8 cellular contexts compared by ENCODE assay signal in the genomic region with DNA sequence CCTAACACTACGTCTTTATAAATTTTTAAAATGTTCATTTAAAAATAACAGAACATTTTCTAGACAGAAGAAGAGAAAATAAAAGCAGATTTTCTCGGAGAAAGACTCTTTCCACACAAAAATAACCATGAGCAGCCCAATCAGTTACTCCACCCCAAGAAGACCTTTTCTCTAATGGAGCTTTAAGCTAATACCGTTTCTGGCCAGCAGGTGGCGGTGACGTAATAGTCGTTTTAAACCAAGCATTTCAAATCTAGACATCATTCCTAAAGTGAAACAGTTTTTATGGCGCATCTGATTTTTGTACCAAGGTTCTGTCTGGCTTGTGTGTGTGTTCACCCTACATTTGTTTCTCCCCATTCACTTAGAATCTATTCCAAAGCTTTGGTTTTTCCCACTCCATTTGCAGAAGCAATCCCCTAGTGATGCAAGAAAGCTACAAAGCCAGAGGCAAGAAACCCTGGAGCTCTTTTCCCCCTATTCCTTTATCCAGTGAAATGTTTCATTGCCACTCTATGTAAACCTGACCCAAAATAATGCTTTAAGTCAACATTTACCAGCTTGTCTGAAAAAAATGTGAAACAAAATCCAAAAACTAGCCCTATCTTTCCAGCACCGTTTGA.
DNase-seq lines count a peak whose midpoint lies in the region; ATAC-seq, FAIRE-seq and TF ChIP-seq lines count a peak whose summit lies in the region.

No MANE protein-coding gene starts in this region.

- no peak overlapping the region for H3K4me3 ChIP-seq in kidney (ENCODE audit: low read length in 2 of 2)

- H3K36me3 ChIP-seq in kidney (ENCODE audit: control insufficient read depth in 1 of 2, insufficient read depth in 2 of 2, low read length in 2 of 2), result no peaks in the 10 kb centered on the region

- peak; percentile 71 for TF ChIP-seq CTCF in GM12872 (IDR thresholded peaks at IDR 0.05; ENCODE audit: insufficient read depth, low read depth, low read length)
- peak; percentile 85 for TF ChIP-seq CTCF in kidney (IDR thresholded peaks at IDR 0.05; ENCODE audit: borderline replicate concordance, extremely low read depth, insufficient read depth)

- peak; percentile 32 for DNase-seq in NCI-H2029 (lab: John Stamatoyannopoulos, UW)
- DNase-seq in UCSD-AML1 (lab: John Stamatoyannopoulos, UW; ENCODE audit: unreplicated experiment), result peak; percentile 40
- peak; percentile 41 to 84 for DNase-seq in T47D (ENCODE audit: low read depth in 1 of 2, low spot score in 1 of 2)
- DNase-seq in kidney, result no peak
- peak; percentile 54 to 59 for DNase-seq in stimulated activated CD4-positive, alpha-beta T cell treated with anti-CD3 and anti-CD28 coated beads, Interleukin-1b, Interleukin-23, amount 100 ng/mL, for 4 hours (ENCODE audit: low read depth in 2 of 2)

- ATAC-seq in HG02852 (IDR thresholded peaks at IDR 0.05; ENCODE audit: unreplicated experiment) (peak; percentile 83), GM18520 (IDR thresholded peaks at IDR 0.05; ENCODE audit: unreplicated experiment) (no peak)

- H3K9ac ChIP-seq in kidney (ENCODE audit: low read length in 2 of 2), result no peak overlapping the region

- no peaks in the 10 kb centered on the region for H3K4me1 ChIP-seq in kidney (ENCODE audit: control insufficient read depth in 1 of 2, insufficient read depth in 1 of 2, low read depth in 1 of 2, low read length in 2 of 2)

- no peak overlapping the region for H3K27ac ChIP-seq in kidney (ENCODE audit: low read depth in 2 of 2, low read length in 2 of 2)

- in situ Hi-C loops in T47D (cut with HindIII; ENCODE audit: low pct_unique_long_range_greater_than_20kb, low sequenced_read_pairs), result no loop called here

- H3K9me3 ChIP-seq in kidney (ENCODE audit: control insufficient read depth in 1 of 2, low read length in 2 of 2), result no peaks in the 10 kb centered on the region

- intact Hi-C loops in kidney (cut with DNase I), result loop anchor here (5.0 kb wide), 1 partner anchor 111 kb away; no protein-coding TSS in a partner anchor

- peak; percentile 72 for FAIRE-seq in kidney (lab: Jason Lieb, UNC)
